In the genomic region with DNA sequence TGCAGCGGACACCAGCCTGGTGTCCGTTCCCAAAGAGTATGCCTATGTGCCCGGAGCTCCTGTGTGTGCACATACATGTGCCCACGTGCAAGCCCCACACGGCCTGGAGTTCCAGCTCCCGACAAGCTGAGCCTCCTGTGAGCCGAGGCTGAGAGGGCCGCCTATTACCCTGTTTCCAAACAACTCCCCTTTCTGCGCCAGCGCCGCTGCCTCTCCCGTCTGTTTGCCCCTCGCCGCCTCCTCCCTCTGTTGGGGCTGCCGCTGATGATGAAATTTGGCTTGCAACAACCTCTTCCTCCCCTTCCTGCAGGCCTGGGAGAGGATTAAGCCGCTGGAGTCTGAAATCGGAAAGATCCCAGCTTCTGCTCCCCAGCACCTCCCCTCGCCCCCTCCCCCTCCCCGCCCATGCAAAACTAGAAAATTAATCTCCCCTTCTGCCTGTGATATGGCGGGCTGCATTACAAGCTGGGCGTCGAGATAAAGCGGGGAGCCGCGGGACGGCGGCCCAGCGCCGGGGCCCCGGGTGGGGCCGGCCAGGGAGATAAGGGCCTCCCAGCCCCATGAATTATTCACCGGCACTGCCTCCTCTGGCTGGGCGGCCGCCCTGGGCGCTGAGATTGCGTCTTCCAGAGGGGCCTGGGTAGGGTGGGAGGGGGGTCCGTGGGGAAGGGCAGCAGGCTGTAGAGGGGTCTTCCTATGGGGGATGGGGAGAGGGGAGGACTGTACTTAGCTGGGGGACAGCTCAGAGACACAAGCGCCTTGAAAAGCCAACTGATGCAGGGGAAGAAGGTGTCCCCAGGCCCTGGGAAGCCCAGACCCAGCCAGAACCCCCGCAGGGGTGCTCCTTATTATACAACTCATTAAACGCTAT, we compare ENCODE assay signal across 8 cellular contexts. TPM values are rescaled to one million over a fixed set of nuclear protein-coding genes. Genes with fewer than 3 reads are reported as not detected.
DNase-seq lines count a peak whose midpoint lies in the region; FAIRE-seq and TF ChIP-seq lines count a peak whose summit lies in the region.

No MANE protein-coding gene starts in this region.

- H3K4me1 ChIP-seq in adipocyte (ENCODE audit: control insufficient read depth, insufficient read depth, low read length) (peaks cover 5% of the 10 kb centered on the region), iPS DF 6.9 (ENCODE audit: control insufficient read depth, insufficient read depth, low read length) (no peaks in the 10 kb centered on the region), smooth muscle cell (ENCODE audit: low read depth) (peaks cover 14% of the 10 kb centered on the region)

- H3K4me3 ChIP-seq in adipocyte (ENCODE audit: low read length) (peak overlapping the region; percentile 71), iPS DF 6.9 (ENCODE audit: low read length) (peak overlapping the region; percentile 19; the same call in 1 of the 2 replicates), smooth muscle cell (peak overlapping the region; percentile 44)

- no peak overlapping the region for H3K27ac ChIP-seq in iPS DF 6.9 (ENCODE audit: low read length)
- H3K27ac ChIP-seq in smooth muscle cell (ENCODE audit: low read depth): no peak overlapping the region

- FAIRE-seq in RCC 7860 (lab: Jason Lieb, UNC): no peak

- H3K36me3 ChIP-seq in adipocyte (ENCODE audit: control insufficient read depth, insufficient read depth, low read length, severe bottlenecking) (no peaks in the 10 kb centered on the region), iPS DF 6.9 (ENCODE audit: control insufficient read depth, insufficient read depth, low read length) (no peaks in the 10 kb centered on the region), smooth muscle cell (ENCODE audit: low read depth) (no peaks in the 10 kb centered on the region)

- peak overlapping the region; percentile 36 for H2AFZ ChIP-seq in smooth muscle cell (ENCODE audit: low read depth)

- H3K9me3 ChIP-seq in adipocyte (ENCODE audit: control insufficient read depth, low read length) (no peaks in the 10 kb centered on the region), iPS DF 6.9 (ENCODE audit: control insufficient read depth, insufficient read depth, low read length) (no peaks in the 10 kb centered on the region), smooth muscle cell (replicated peaks; ENCODE audit: low read depth) (no peaks in the 10 kb centered on the region)

- no peaks in the 10 kb centered on the region for H4K20me1 ChIP-seq in smooth muscle cell (ENCODE audit: low read depth)

- peaks cover 19% of the 10 kb centered on the region for H3K27me3 ChIP-seq in adipocyte (replicated peaks; ENCODE audit: control insufficient read depth, insufficient read depth, low read length)
- H3K27me3 ChIP-seq in iPS DF 6.9 (ENCODE audit: control insufficient read depth, insufficient read depth, low read length): peaks cover 36% of the 10 kb centered on the region
- H3K27me3 ChIP-seq in smooth muscle cell (ENCODE audit: low read depth): peaks cover 11% of the 10 kb centered on the region

- peak overlapping the region; percentile 90 for H3K4me2 ChIP-seq in smooth muscle cell

- H3K9ac ChIP-seq in adipocyte (ENCODE audit: low read length): peak overlapping the region; percentile 71
- no peak overlapping the region for H3K9ac ChIP-seq in smooth muscle cell (ENCODE audit: low read depth)

- DNase-seq in HuH-7.5 (ENCODE audit: low spot score) (peak; percentile 75), adipocyte (ENCODE audit: low read depth) (peak; percentile 80), iPS DF 6.9 (ENCODE audit: low read depth, low spot score) (no peak), smooth muscle cell (lab: John Stamatoyannopoulos, UW; ENCODE audit: unreplicated experiment) (peak; percentile 39), inferior parietal cortex (ENCODE audit: extremely low spot score) (no peak), LoVo (ENCODE audit: low spot score) (no peak), RCC 7860 (ENCODE audit: low spot score) (no peak)
- no peak for DNase-seq in effector CD4-positive, alpha-beta T cell

- WGBS in iPS DF 6.9 (ENCODE audit: insufficient coverage, insufficient read length): no CpG with 5 or more reads among the region's 40 CpGs
- 10% methylated on average over 26 of the region's 40 CpGs for WGBS in smooth muscle cell (ENCODE audit: low lambda C conversion rate)

- no peaks in the 10 kb centered on the region for H3F3A ChIP-seq in smooth muscle cell (ENCODE audit: low read depth)

- H3K79me2 ChIP-seq in smooth muscle cell (ENCODE audit: low read depth): no peaks in the 10 kb centered on the region

- no peak for TF ChIP-seq CTCF in smooth muscle cell (IDR thresholded peaks at IDR 0.05; ENCODE audit: borderline replicate concordance, insufficient read depth, poor library complexity, severe bottlenecking)

RNA-seq across cellular contexts. Expression of a gene that starts 6.8 kb away (rescaled TPM):
- total RNA-seq in smooth muscle cell: 0.36 and 0.45 TPM in 2 replicates
- polyA plus RNA-seq in smooth muscle cell: 0.69 and 1.5 TPM in 2 replicates

RNA-seq across cellular contexts. Expression of a gene that starts 25.4 kb away (rescaled TPM):
- total RNA-seq in smooth muscle cell: 18.3 and 52.3 TPM in 2 replicates
- 11.4 and 13.7 TPM in 2 replicates for polyA plus RNA-seq in smooth muscle cell

RNA-seq across cellular contexts. Expression of a gene that starts 34.5 kb away (rescaled TPM):
- total RNA-seq in smooth muscle cell: 39.6 and 47.8 TPM in 2 replicates
- polyA plus RNA-seq in smooth muscle cell: 24.1 and 28.3 TPM in 2 replicates

RNA-seq across cellular contexts. Expression of a gene that starts 53.2 kb away (rescaled TPM):
- not detected in 2 replicates for total RNA-seq in smooth muscle cell
- polyA plus RNA-seq in smooth muscle cell: 0.24 TPM in 1 of 2 replicates, not detected in the other

Comparison
In these comparisons a context has a peak if more than half of its experiments do, and no peak if none do; other contexts are left out.
1. DNase-seq: peak in HuH-7.5 (single experiment), adipocyte (single experiment) and smooth muscle cell (single experiment); none in iPS DF 6.9 (single experiment), effector CD4-positive, alpha-beta T cell (single experiment), inferior parietal cortex (single experiment), LoVo (single experiment) and RCC 7860 (single experiment).
2. H3K4me3 ChIP-seq: peak in every context shown above with its lines; median percentile 71 in adipocyte; 44 in smooth muscle cell; 19 in iPS DF 6.9.